In genomic region chr7:79453558-79454324, GRCh38 we compare ENCODE assay signal across 8 cellular contexts. TPM values are rescaled to one million over a fixed set of nuclear protein-coding genes. Genes with fewer than 3 reads are reported as not detected.
DNase-seq lines count a peak whose midpoint lies in the region; ATAC-seq and TF ChIP-seq lines count a peak whose summit lies in the region.

MAGI2 (minus strand) TSS chr7:79453667; CDS start chr7:79453320, 347 bp downstream.

- H3K27me3 Mint-ChIP-seq in CD8-positive, alpha-beta T cell (ENCODE audit: low read depth): peaks cover 40% of the 10 kb centered on the region

- H3K4me1 ChIP-seq in CD8-positive, alpha-beta T cell (ENCODE audit: insufficient read depth, low read length): peaks cover 3% of the 10 kb centered on the region
- H3K4me1 ChIP-seq in iPS DF 6.9 (ENCODE audit: control insufficient read depth, insufficient read depth, low read length) (no peaks in the 10 kb centered on the region; the same call in 1 of the 2 replicates), prostate gland (replicated peaks) (no peaks in the 10 kb centered on the region)

- no peaks in the 10 kb centered on the region for H3K36me3 ChIP-seq in CD8-positive, alpha-beta T cell (ENCODE audit: insufficient read depth, low read length)
- H3K36me3 ChIP-seq in brain microvascular endothelial cell (replicated peaks) (no peaks in the 10 kb centered on the region), iPS DF 6.9 (ENCODE audit: control insufficient read depth, insufficient read depth, low read length) (no peaks in the 10 kb centered on the region), prostate gland (no peaks in the 10 kb centered on the region)

- no peak for TF ChIP-seq POLR2A in prostate gland (IDR thresholded peaks at IDR 0.05)

- no CpG with 5 or more reads among the region's 67 CpGs for WGBS in iPS DF 6.9 (ENCODE audit: insufficient coverage, insufficient read length)
- under 1% methylated on average over 66 of the region's 67 CpGs for WGBS in prostate gland

- peak within 1 kb of the TSS; percentile 64 for H3K4me3 Mint-ChIP-seq in CD8-positive, alpha-beta T cell

- intact Hi-C loops in CD8-positive, alpha-beta T cell (cut with DNase I, micrococcal nuclease): no loop called here
- intact Hi-C loops in prostate gland (cut with DNase I): loop anchor here (5.0 kb wide), 1 partner anchor 1431 kb away; no protein-coding TSS in a partner anchor

- H3K36me3 Mint-ChIP-seq in CD8-positive, alpha-beta T cell: no peaks in the 10 kb centered on the region

- no peak for ATAC-seq in CD8-positive, alpha-beta T cell
- no peak for ATAC-seq in HG02973 (IDR thresholded peaks at IDR 0.05; ENCODE audit: unreplicated experiment)
- no peak for ATAC-seq in HG03175 (IDR thresholded peaks at IDR 0.05; ENCODE audit: unreplicated experiment)

- in situ Hi-C loops in brain microvascular endothelial cell (cut with HindIII; ENCODE audit: low pct_ligation_motif_present, low sequenced_read_pairs): no loop called here

- DNase-seq in CD8-positive, alpha-beta T cell: peak in 3 of 7 experiments; percentile 13 to 25 (median 14)
- peak; percentile 23 for DNase-seq in NCI-H1092 (lab: John Stamatoyannopoulos, UW)
- DNase-seq in brain microvascular endothelial cell: peak; percentile 84
- DNase-seq in iPS DF 6.9 (ENCODE audit: low read depth, low spot score): no peak
- peak; percentile 43 for DNase-seq in prostate gland (ENCODE audit: low spot score)
- no peak for DNase-seq in effector CD4-positive, alpha-beta T cell

- TF ChIP-seq CTCF in CD8-positive, alpha-beta T cell (IDR thresholded peaks at IDR 0.05): no peak
- TF ChIP-seq CTCF in brain microvascular endothelial cell (IDR thresholded peaks at IDR 0.05; ENCODE audit: low read depth, low read length, missing control alignments) (no peak), prostate gland (IDR thresholded peaks at IDR 0.05) (no peak)

- peak within 1 kb of the TSS; percentile 63 for H3K4me3 ChIP-seq in CD8-positive, alpha-beta T cell (ENCODE audit: low read depth, low read length)
- H3K4me3 ChIP-seq in brain microvascular endothelial cell (ENCODE audit: low read depth, low read length) (peak within 1 kb of the TSS; percentile 81), iPS DF 6.9 (ENCODE audit: low read length) (peak within 1 kb of the TSS; percentile 89), prostate gland (peak within 1 kb of the TSS; percentile 52 to 58)

- no peak within 1 kb of the TSS for H3K27ac Mint-ChIP-seq in CD8-positive, alpha-beta T cell

- no peaks in the 10 kb centered on the region for H3K27me3 ChIP-seq in CD8-positive, alpha-beta T cell (ENCODE audit: insufficient read depth, low read length)
- no peaks in the 10 kb centered on the region for H3K27me3 ChIP-seq in brain microvascular endothelial cell (replicated peaks)
- H3K27me3 ChIP-seq in iPS DF 6.9 (ENCODE audit: control insufficient read depth, insufficient read depth, low read length): peaks cover 37% of the 10 kb centered on the region
- H3K27me3 ChIP-seq in prostate gland (replicated peaks; ENCODE audit: insufficient read depth): no peaks in the 10 kb centered on the region

- H3K9me3 Mint-ChIP-seq in CD8-positive, alpha-beta T cell: no peaks in the 10 kb centered on the region

- H3K4me1 Mint-ChIP-seq in CD8-positive, alpha-beta T cell (ENCODE audit: low read depth): peaks cover 11% of the 10 kb centered on the region

- POLR2A ChIA-PET in CD8-positive, alpha-beta T cell (lab: Charles Lee): no interaction called here

- CTCF ChIA-PET in CD8-positive, alpha-beta T cell (lab: Charles Lee): no interaction called here

- H3K9me3 ChIP-seq in CD8-positive, alpha-beta T cell (ENCODE audit: low read length): no peaks in the 10 kb centered on the region
- no peaks in the 10 kb centered on the region for H3K9me3 ChIP-seq in iPS DF 6.9 (ENCODE audit: control insufficient read depth, insufficient read depth, low read length)
- H3K9me3 ChIP-seq in prostate gland: no peaks in the 10 kb centered on the region

- peak within 1 kb of the TSS; percentile 61 for H3K27ac ChIP-seq in CD8-positive, alpha-beta T cell (ENCODE audit: low read depth, low read length)
- H3K27ac ChIP-seq in brain microvascular endothelial cell (peak within 1 kb of the TSS; percentile 87), iPS DF 6.9 (ENCODE audit: low read length) (no peak within 1 kb of the TSS), prostate gland (peak within 1 kb of the TSS; percentile 89 to 90)

RNA-seq across cellular contexts. Expression of gene MAGI2, which starts in this region (rescaled TPM):
- total RNA-seq in CD8-positive, alpha-beta T cell: under 1 TPM in 1 of 2 experiments, not detected in 1; 0.05 TPM
- total RNA-seq in prostate gland: 10 to 100 TPM; 27.1 to 31.3 TPM

Comparison
In these comparisons a context has a peak if more than half of its experiments do, and no peak if none do; other contexts are left out.
1. RNA of gene MAGI2 (total RNA-seq): 27.1 to 31.3 TPM in prostate gland; 0.05 TPM in CD8-positive, alpha-beta T cell; every median in the first group is over 10 times any median in the second.
2. DNase-seq: peak in NCI-H1092 (single experiment), brain microvascular endothelial cell (single experiment) and prostate gland (single experiment); none in iPS DF 6.9 (single experiment) and effector CD4-positive, alpha-beta T cell (single experiment).
3. Peak in every context shown above with its lines, with median percentiles within 50 percentile points of each other: H3K4me3 ChIP-seq.